In the genomic region with DNA sequence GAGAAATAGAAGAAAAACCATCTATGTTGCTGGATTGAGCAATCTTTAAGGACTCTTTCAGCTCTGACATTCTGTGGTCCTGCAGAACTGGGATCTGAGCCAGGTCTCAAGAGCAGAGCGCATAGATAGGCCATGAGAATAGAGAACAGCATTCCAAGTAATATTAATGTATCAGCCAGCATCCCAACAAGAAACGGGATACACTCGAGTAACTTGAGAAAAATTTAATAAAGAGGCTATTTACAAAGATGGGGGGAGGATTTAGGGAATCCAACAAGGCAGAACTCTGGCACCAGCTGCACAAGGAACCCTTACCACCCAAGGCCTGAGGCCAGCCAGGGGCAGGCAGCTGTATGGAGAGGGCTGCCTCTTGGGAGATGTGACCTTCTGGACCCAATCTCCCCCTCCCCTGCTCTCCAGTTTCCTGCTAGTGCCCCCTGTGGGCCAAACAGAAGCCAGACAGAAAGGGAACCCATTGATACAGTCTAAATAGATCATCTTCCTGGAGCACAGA, we compare ENCODE assay signal across 8 cellular contexts. TPM values are rescaled to one million over a fixed set of nuclear protein-coding genes. Genes with fewer than 3 reads are reported as not detected.
DNase-seq lines count a peak whose midpoint lies in the region; ATAC-seq and TF ChIP-seq lines count a peak whose summit lies in the region.

No MANE protein-coding gene starts in this region.

- no peaks in the 10 kb centered on the region for H3K36me3 ChIP-seq in ACC112 (ENCODE audit: insufficient read depth, low read length)
- H3K36me3 ChIP-seq in left ventricle myocardium inferior: no peaks in the 10 kb centered on the region

- intact Hi-C loops in left ventricle myocardium inferior (cut with micrococcal nuclease): no loop called here

- no peaks in the 10 kb centered on the region for H3K79me2 ChIP-seq in ACC112 (ENCODE audit: control insufficient read depth, insufficient read depth, low read length, unreplicated experiment)

- no peaks in the 10 kb centered on the region for H3K36me3 Mint-ChIP-seq in progenitor cell of endocrine pancreas (ENCODE audit: insufficient read depth)

- TF ChIP-seq CTCF in GM12875 (IDR thresholded peaks at IDR 0.05; ENCODE audit: borderline replicate concordance, insufficient read depth, low read depth, low read length) (peak; percentile 51; the same call in 1 of the 2 replicates), left ventricle myocardium inferior (IDR thresholded peaks at IDR 0.05; ENCODE audit: borderline replicate concordance) (peak; percentile 42), progenitor cell of endocrine pancreas (IDR thresholded peaks at IDR 0.05; ENCODE audit: unreplicated experiment) (no peak)

- H3K27me3 ChIP-seq in ACC112 (ENCODE audit: insufficient read depth, low read length) (no peaks in the 10 kb centered on the region), left ventricle myocardium inferior (ENCODE audit: low read depth) (no peaks in the 10 kb centered on the region)

- H3K4me1 ChIP-seq in ACC112 (ENCODE audit: control insufficient read depth, insufficient read depth, low read length, unreplicated experiment) (peaks cover 22% of the 10 kb centered on the region), left ventricle myocardium inferior (peaks cover 37% of the 10 kb centered on the region)

- in situ Hi-C loops in SK-MEL-5 (cut with HindIII; ENCODE audit: low pct_unique_long_range_greater_than_20kb, low sequenced_read_pairs): no loop called here

- DNase-seq in SK-MEL-5 (ENCODE audit: low read depth, low spot score): peak; percentile 87
- peak; percentile 50 for DNase-seq in left ventricle myocardium inferior
- DNase-seq in progenitor cell of endocrine pancreas (ENCODE audit: low spot score, unreplicated experiment): no peak
- no peak for DNase-seq in cerebellar nuclear complex (lab: John Stamatoyannopoulos, UW)
- DNase-seq in NK-92 treated with Interleukin-12 subunit alpha and Interleukin-12 subunit beta, amount 100 ng/mL, for 24 hours (lab: John Stamatoyannopoulos, UW): no peak

- no peak overlapping the region for H3K4me3 Mint-ChIP-seq in progenitor cell of endocrine pancreas (ENCODE audit: low read depth)

- H3K27me3 Mint-ChIP-seq in progenitor cell of endocrine pancreas: peaks cover 13% of the 10 kb centered on the region

- H3K4me3 ChIP-seq in ACC112 (ENCODE audit: low read depth, low read length) (no peak overlapping the region), GM12875 (ENCODE audit: low read depth, low read length) (no peak overlapping the region), left ventricle myocardium inferior (no peak overlapping the region)

- H3K27ac Mint-ChIP-seq in progenitor cell of endocrine pancreas: no peak overlapping the region

- no peaks in the 10 kb centered on the region for H3K9me3 ChIP-seq in left ventricle myocardium inferior (replicated peaks)

- H3K9me3 Mint-ChIP-seq in progenitor cell of endocrine pancreas (ENCODE audit: low read depth): no peaks in the 10 kb centered on the region

- H3K27ac ChIP-seq in ACC112 (ENCODE audit: low read depth, low read length) (peak overlapping the region; percentile 54), left ventricle myocardium inferior (replicated peaks) (peak overlapping the region; percentile 72)

- no peaks in the 10 kb centered on the region for H3K4me1 Mint-ChIP-seq in progenitor cell of endocrine pancreas (ENCODE audit: low read depth)

- H2AFZ ChIP-seq in ACC112 (ENCODE audit: low read length, unreplicated experiment): no peak overlapping the region

- no peak for ATAC-seq in GM19455 (IDR thresholded peaks at IDR 0.05; ENCODE audit: unreplicated experiment)

RNA-seq across cellular contexts. Expression of a gene that starts 8.2 kb away (rescaled TPM):
- 7.6 TPM in 2 replicates for total RNA-seq in SK-MEL-5 (2014; rRNA removed; shearing (Covaris generic))
- 6.0 and 10.1 TPM in 2 replicates for polyA plus RNA-seq in SK-MEL-5 (2015; cell fraction: cytosol; rRNA removed)
- 11.1 and 20.1 TPM in 2 replicates for polyA plus RNA-seq in SK-MEL-5 (2015; cell fraction: nucleus; rRNA removed)
- 5.1 TPM for total RNA-seq in left ventricle myocardium inferior
- 7.4 and 8.1 TPM in 2 replicates for total RNA-seq in progenitor cell of endocrine pancreas

RNA-seq across cellular contexts. Expression of a gene that starts 22.2 kb away (rescaled TPM):
- total RNA-seq in SK-MEL-5 (2014; rRNA removed; shearing (Covaris generic)): 25.7 and 26.8 TPM in 2 replicates
- polyA plus RNA-seq in SK-MEL-5 (2015; cell fraction: cytosol; rRNA removed): 27.1 and 27.8 TPM in 2 replicates
- 10.3 and 10.4 TPM in 2 replicates for polyA plus RNA-seq in SK-MEL-5 (2015; cell fraction: nucleus; rRNA removed)
- total RNA-seq in left ventricle myocardium inferior (4.2 TPM), progenitor cell of endocrine pancreas (4.0 and 5.0 TPM in 2 replicates)

Comparison
In these comparisons a context has a peak if more than half of its experiments do, and no peak if none do; other contexts are left out.
1. DNase-seq: peak in SK-MEL-5 (single experiment) and left ventricle myocardium inferior (single experiment); none in progenitor cell of endocrine pancreas (single experiment), cerebellar nuclear complex (0 of 2) and NK-92 treated with Interleukin-12 subunit alpha and Interleukin-12 subunit beta, amount 100 ng/mL, for 24 hours (single experiment).